1 cellular context compared by ENCODE assay signal in genomic region chr7:151745090-151745638, GRCh38.
TF ChIP-seq lines count a peak whose summit lies in the region.

No MANE protein-coding gene starts in this region.

TF ChIP-seq in HepG2, 621 proteins besides CTCF, POLR2A, EP300 and RAD21 (continued from another document and continues in another):
- TF ChIP-seq, protein P1, sequence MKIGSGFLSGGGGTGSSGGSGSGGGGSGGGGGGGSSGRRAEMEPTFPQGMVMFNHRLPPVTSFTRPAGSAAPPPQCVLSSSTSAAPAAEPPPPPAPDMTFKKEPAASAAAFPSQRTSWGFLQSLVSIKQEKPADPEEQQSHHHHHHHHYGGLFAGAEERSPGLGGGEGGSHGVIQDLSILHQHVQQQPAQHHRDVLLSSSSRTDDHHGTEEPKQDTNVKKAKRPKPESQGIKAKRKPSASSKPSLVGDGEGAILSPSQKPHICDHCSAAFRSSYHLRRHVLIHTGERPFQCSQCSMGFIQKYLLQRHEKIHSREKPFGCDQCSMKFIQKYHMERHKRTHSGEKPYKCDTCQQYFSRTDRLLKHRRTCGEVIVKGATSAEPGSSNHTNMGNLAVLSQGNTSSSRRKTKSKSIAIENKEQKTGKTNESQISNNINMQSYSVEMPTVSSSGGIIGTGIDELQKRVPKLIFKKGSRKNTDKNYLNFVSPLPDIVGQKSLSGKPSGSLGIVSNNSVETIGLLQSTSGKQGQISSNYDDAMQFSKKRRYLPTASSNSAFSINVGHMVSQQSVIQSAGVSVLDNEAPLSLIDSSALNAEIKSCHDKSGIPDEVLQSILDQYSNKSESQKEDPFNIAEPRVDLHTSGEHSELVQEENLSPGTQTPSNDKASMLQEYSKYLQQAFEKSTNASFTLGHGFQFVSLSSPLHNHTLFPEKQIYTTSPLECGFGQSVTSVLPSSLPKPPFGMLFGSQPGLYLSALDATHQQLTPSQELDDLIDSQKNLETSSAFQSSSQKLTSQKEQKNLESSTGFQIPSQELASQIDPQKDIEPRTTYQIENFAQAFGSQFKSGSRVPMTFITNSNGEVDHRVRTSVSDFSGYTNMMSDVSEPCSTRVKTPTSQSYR (CRISPR knock-in tag; IDR thresholded peaks at IDR 0.05; ENCODE audit: borderline replicate concordance) = peak; percentile 68; the same call in 1 of the 2 replicates
- TF ChIP-seq TSC22D2 (CRISPR knock-in tag; IDR thresholded peaks at IDR 0.05; ENCODE audit: borderline replicate concordance) = 0 out of 2 replicates have a peak, but pooled peaks have one; percentile 37
- no peak for TF ChIP-seq ZNF777 (CRISPR knock-in tag; IDR thresholded peaks at IDR 0.05)
- no peak for TF ChIP-seq SATB2 (CRISPR knock-in tag; IDR thresholded peaks at IDR 0.05)
- TF ChIP-seq BORCS8-MEF2B (CRISPR knock-in tag; IDR thresholded peaks at IDR 0.05) = peak; percentile 95
- TF ChIP-seq ZFY (CRISPR knock-in tag; IDR thresholded peaks at IDR 0.05) = peak; percentile 60
- TF ChIP-seq, protein P2, sequence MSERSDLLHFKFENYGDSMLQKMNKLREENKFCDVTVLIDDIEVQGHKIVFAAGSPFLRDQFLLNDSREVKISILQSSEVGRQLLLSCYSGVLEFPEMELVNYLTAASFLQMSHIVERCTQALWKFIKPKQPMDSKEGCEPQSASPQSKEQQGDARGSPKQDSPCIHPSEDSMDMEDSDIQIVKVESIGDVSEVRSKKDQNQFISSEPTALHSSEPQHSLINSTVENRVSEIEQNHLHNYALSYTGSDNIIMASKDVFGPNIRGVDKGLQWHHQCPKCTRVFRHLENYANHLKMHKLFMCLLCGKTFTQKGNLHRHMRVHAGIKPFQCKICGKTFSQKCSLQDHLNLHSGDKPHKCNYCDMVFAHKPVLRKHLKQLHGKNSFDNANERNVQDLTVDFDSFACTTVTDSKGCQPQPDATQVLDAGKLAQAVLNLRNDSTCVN (CRISPR knock-in tag; IDR thresholded peaks at IDR 0.05; ENCODE audit: borderline replicate concordance) = peak; percentile 89; the same call in 1 of the 2 replicates
- TF ChIP-seq THAP11 (CRISPR knock-in tag; IDR thresholded peaks at IDR 0.05) = peak; percentile 85
- TF ChIP-seq, protein P3, sequence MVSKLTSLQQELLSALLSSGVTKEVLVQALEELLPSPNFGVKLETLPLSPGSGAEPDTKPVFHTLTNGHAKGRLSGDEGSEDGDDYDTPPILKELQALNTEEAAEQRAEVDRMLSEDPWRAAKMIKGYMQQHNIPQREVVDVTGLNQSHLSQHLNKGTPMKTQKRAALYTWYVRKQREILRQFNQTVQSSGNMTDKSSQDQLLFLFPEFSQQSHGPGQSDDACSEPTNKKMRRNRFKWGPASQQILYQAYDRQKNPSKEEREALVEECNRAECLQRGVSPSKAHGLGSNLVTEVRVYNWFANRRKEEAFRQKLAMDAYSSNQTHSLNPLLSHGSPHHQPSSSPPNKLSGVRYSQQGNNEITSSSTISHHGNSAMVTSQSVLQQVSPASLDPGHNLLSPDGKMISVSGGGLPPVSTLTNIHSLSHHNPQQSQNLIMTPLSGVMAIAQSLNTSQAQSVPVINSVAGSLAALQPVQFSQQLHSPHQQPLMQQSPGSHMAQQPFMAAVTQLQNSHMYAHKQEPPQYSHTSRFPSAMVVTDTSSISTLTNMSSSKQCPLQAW (CRISPR knock-in tag; IDR thresholded peaks at IDR 0.05) = peak; percentile 91
- TF ChIP-seq ZNF724P (CRISPR knock-in tag; IDR thresholded peaks at IDR 0.05; ENCODE audit: borderline replicate concordance) = peak; percentile 89; the same call in 1 of the 2 replicates
- peak; percentile 85 for TF ChIP-seq NR2C2 (CRISPR knock-in tag; IDR thresholded peaks at IDR 0.05; ENCODE audit: borderline replicate concordance)
- TF ChIP-seq SIN3A (IDR thresholded peaks at IDR 0.05; ENCODE audit: borderline replicate concordance, low read depth, low read length) = no peak
- TF ChIP-seq ZNF768 (CRISPR knock-in tag; IDR thresholded peaks at IDR 0.05) = no peak
- no peak for TF ChIP-seq ZNF629 (CRISPR knock-in tag; conservative IDR thresholded peaks at IDR 0.05)
- peak; percentile 61 for TF ChIP-seq PHF8 (CRISPR knock-in tag; IDR thresholded peaks at IDR 0.05)
- TF ChIP-seq ZNF335 (CRISPR knock-in tag; IDR thresholded peaks at IDR 0.05) = peak; percentile 93
- TF ChIP-seq EHMT2 (IDR thresholded peaks at IDR 0.05; ENCODE audit: borderline replicate concordance, low read depth, low read length) = no peak
- TF ChIP-seq KDM2A (CRISPR knock-in tag; IDR thresholded peaks at IDR 0.05; ENCODE audit: borderline replicate concordance, low read depth) = peak; percentile 72; the same call in 1 of the 2 replicates
- TF ChIP-seq ZNF589 (CRISPR knock-in tag; conservative IDR thresholded peaks at IDR 0.05) = peak; percentile 89; the same call in 1 of the 2 replicates
- no peak for TF ChIP-seq CBX2 (IDR thresholded peaks at IDR 0.05; ENCODE audit: low read depth, low read length)
- TF ChIP-seq CBX2 (CRISPR knock-in tag; IDR thresholded peaks at IDR 0.05; ENCODE audit: low read depth) = peak; percentile 97; the same call in 1 of the 2 replicates
- peak; percentile 97 for TF ChIP-seq ARNT2 (CRISPR knock-in tag; IDR thresholded peaks at IDR 0.05; ENCODE audit: low read depth)
- TF ChIP-seq JUND (CRISPR knock-in tag; IDR thresholded peaks at IDR 0.05) = peak; percentile 71; the same call in 1 of the 2 replicates
- TF ChIP-seq HES4 (CRISPR knock-in tag; IDR thresholded peaks at IDR 0.05; ENCODE audit: borderline replicate concordance) = peak; percentile 67; the same call in 1 of the 2 replicates
- no peak for TF ChIP-seq ZNF382 (CRISPR knock-in tag; IDR thresholded peaks at IDR 0.05; ENCODE audit: borderline replicate concordance)
- no peak; the same call in 1 of the 2 replicates for TF ChIP-seq DR1 (CRISPR knock-in tag; IDR thresholded peaks at IDR 0.05)
- no peak for TF ChIP-seq NFIB (CRISPR knock-in tag; IDR thresholded peaks at IDR 0.05; ENCODE audit: borderline replicate concordance)
- no peak for TF ChIP-seq RARG (CRISPR knock-in tag; IDR thresholded peaks at IDR 0.05; ENCODE audit: low read depth)
- peak; percentile 37; the same call in 1 of the 2 replicates for TF ChIP-seq RFX5 (IDR thresholded peaks at IDR 0.05; ENCODE audit: low read depth, low read length)
- TF ChIP-seq, protein P4, sequence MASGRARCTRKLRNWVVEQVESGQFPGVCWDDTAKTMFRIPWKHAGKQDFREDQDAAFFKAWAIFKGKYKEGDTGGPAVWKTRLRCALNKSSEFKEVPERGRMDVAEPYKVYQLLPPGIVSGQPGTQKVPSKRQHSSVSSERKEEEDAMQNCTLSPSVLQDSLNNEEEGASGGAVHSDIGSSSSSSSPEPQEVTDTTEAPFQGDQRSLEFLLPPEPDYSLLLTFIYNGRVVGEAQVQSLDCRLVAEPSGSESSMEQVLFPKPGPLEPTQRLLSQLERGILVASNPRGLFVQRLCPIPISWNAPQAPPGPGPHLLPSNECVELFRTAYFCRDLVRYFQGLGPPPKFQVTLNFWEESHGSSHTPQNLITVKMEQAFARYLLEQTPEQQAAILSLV (CRISPR knock-in tag; IDR thresholded peaks at IDR 0.05; ENCODE audit: borderline replicate concordance) = peak; percentile 94; the same call in 1 of the 2 replicates
- peak; percentile 67 for TF ChIP-seq FOXK2 (IDR thresholded peaks at IDR 0.05)
- TF ChIP-seq HINFP (CRISPR knock-in tag; IDR thresholded peaks at IDR 0.05; ENCODE audit: low read depth) = peak; percentile 61; the same call in 1 of the 2 replicates
- no peak for TF ChIP-seq PRMT3 (CRISPR knock-in tag; IDR thresholded peaks at IDR 0.05; ENCODE audit: borderline replicate concordance, low read depth)
- peak; percentile 100 for TF ChIP-seq TBX2 (CRISPR knock-in tag; IDR thresholded peaks at IDR 0.05; ENCODE audit: borderline replicate concordance)
- peak; percentile 34; the same call in 1 of the 2 replicates for TF ChIP-seq ZKSCAN5 (CRISPR knock-in tag; IDR thresholded peaks at IDR 0.05)
- TF ChIP-seq SOX5 (CRISPR knock-in tag; IDR thresholded peaks at IDR 0.05; ENCODE audit: borderline replicate concordance) = peak; percentile 87
- TF ChIP-seq ZNF124 (CRISPR knock-in tag; IDR thresholded peaks at IDR 0.05) = peak; percentile 78; the same call in 1 of the 2 replicates
- no peak for TF ChIP-seq ZBTB10 (CRISPR knock-in tag; IDR thresholded peaks at IDR 0.05; ENCODE audit: borderline replicate concordance)
- peak; percentile 91; the same call in 1 of the 2 replicates for TF ChIP-seq FOXJ3 (CRISPR knock-in tag; IDR thresholded peaks at IDR 0.05; ENCODE audit: borderline replicate concordance)
- TF ChIP-seq RARA (CRISPR knock-in tag; IDR thresholded peaks at IDR 0.05) = peak; percentile 97
- no peak for TF ChIP-seq ZSCAN20 (CRISPR knock-in tag; IDR thresholded peaks at IDR 0.05; ENCODE audit: borderline replicate concordance)
- TF ChIP-seq TP53 (CRISPR knock-in tag; conservative IDR thresholded peaks at IDR 0.05) = no peak
- TF ChIP-seq, protein P5, sequence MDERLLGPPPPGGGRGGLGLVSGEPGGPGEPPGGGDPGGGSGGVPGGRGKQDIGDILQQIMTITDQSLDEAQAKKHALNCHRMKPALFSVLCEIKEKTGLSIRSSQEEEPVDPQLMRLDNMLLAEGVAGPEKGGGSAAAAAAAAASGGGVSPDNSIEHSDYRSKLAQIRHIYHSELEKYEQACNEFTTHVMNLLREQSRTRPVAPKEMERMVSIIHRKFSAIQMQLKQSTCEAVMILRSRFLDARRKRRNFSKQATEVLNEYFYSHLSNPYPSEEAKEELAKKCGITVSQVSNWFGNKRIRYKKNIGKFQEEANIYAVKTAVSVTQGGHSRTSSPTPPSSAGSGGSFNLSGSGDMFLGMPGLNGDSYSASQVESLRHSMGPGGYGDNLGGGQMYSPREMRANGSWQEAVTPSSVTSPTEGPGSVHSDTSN (CRISPR knock-in tag; IDR thresholded peaks at IDR 0.05) = no peak
- TF ChIP-seq, protein P6, sequence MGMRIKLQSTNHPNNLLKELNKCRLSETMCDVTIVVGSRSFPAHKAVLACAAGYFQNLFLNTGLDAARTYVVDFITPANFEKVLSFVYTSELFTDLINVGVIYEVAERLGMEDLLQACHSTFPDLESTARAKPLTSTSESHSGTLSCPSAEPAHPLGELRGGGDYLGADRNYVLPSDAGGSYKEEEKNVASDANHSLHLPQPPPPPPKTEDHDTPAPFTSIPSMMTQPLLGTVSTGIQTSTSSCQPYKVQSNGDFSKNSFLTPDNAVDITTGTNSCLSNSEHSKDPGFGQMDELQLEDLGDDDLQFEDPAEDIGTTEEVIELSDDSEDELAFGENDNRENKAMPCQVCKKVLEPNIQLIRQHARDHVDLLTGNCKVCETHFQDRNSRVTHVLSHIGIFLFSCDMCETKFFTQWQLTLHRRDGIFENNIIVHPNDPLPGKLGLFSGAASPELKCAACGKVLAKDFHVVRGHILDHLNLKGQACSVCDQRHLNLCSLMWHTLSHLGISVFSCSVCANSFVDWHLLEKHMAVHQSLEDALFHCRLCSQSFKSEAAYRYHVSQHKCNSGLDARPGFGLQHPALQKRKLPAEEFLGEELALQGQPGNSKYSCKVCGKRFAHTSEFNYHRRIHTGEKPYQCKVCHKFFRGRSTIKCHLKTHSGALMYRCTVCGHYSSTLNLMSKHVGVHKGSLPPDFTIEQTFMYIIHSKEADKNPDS (CRISPR knock-in tag; IDR thresholded peaks at IDR 0.05) = no peak
- peak; percentile 99 for TF ChIP-seq CEBPB (IDR thresholded peaks at IDR 0.05; ENCODE audit: borderline replicate concordance, low read depth, low read length)
- TF ChIP-seq, protein P7, sequence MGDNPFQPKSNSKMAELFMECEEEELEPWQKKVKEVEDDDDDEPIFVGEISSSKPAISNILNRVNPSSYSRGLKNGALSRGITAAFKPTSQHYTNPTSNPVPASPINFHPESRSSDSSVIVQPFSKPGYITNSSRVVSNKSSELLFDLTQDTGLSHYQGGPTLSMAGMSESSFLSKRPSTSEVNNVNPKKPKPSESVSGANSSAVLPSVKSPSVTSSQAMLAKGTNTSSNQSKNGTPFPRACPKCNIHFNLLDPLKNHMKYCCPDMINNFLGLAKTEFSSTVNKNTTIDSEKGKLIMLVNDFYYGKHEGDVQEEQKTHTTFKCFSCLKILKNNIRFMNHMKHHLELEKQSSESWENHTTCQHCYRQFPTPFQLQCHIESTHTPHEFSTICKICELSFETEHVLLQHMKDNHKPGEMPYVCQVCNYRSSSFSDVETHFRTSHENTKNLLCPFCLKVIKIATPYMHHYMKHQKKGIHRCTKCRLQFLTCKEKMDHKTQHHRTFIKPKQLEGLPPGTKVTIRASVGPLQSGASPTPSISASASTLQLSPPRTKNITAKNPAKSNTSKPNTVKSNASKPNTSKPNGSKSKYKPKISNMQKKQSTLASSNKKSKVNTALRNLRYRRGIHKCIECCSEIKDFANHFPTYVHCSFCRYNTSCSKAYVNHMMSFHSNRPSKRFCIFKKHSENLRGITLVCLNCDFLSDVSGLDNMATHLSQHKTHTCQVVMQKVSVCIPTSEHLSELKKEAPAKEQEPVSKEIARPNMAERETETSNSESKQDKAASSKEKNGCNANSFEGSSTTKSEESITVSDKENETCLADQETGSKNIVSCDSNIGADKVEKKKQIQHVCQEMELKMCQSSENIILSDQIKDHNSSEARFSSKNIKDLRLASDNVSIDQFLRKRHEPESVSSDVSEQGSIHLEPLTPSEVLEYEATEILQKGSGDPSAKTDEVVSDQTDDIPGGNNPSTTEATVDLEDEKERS (CRISPR knock-in tag; IDR thresholded peaks at IDR 0.05) = peak; percentile 85
